ENCODE assay signal across 14 cellular contexts in genomic region chr15:33150993-33151392, GRCh38. TPM values are rescaled to one million over a fixed set of nuclear protein-coding genes. Genes with fewer than 3 reads are reported as not detected.
A peak's percentile ranks its signal among the peaks of the same experiment; 100 is the strongest.
DNase-seq lines count a peak whose midpoint lies in the region; ATAC-seq, FAIRE-seq and TF ChIP-seq lines count a peak whose summit lies in the region.
"Had no signal": no experiment of that assay in that cellular context is flagged by ENCODE, and none has a peak within 500 bp of the region (broad histone marks: within the 10 kb centered on the region; RNA-seq: fewer than 3 reads in every experiment).

No MANE protein-coding gene starts in this region.

- H3K4me1 ChIP-seq in astrocyte (ENCODE audit: insufficient read depth, low read length) (peaks cover 3% of the 10 kb centered on the region), A673 (ENCODE audit: insufficient read depth, low read length, poor library complexity, severe bottlenecking) (no peaks in the 10 kb centered on the region)

- H3K27me3 ChIP-seq in astrocyte (ENCODE audit: insufficient read depth, low read length) (no peaks in the 10 kb centered on the region), A673 (replicated peaks; ENCODE audit: insufficient read depth, low read depth, low read length, poor library complexity) (peaks cover 41% of the 10 kb centered on the region)

- POLR2A ChIA-PET in A673 (lab: Charles Lee; ENCODE audit: low non-redundant PET): no interaction called here

- peak overlapping the region; percentile 14 for H3K27ac Mint-ChIP-seq in astrocyte (ENCODE audit: unreplicated experiment)
- H3K27ac Mint-ChIP-seq in nephron: peak overlapping the region; percentile 89 to 96 (median 95)
- H3K27ac Mint-ChIP-seq: brain, type B pancreatic cell had no signal

- H3K4me3 ChIP-seq in astrocyte (ENCODE audit: insufficient read depth, low read depth, low read length) (no peak overlapping the region), A673 (ENCODE audit: low read depth, low read length, poor library complexity, severe bottlenecking) (no peak overlapping the region)

- intact Hi-C loops in A673 (cut with micrococcal nuclease; ENCODE audit: unreplicated experiment): no loop called here

- no TSS peak for BruUV-seq in A673 (replicated peaks; lab: Mats Ljungman, UMichigan)

- no peak overlapping the region for H3K27ac ChIP-seq in astrocyte (ENCODE audit: low read depth, low read length)
- no peak overlapping the region for H3K27ac ChIP-seq in A673 (ENCODE audit: low read depth, low read length, poor library complexity, severe bottlenecking)

- H3K4me1 Mint-ChIP-seq in astrocyte (ENCODE audit: low read depth, unreplicated experiment) (peaks cover 39% of the 10 kb centered on the region), nephron (peaks cover 12% of the 10 kb centered on the region)

- H3K79me2 ChIP-seq in astrocyte (ENCODE audit: insufficient read depth, low read length): no peaks in the 10 kb centered on the region

- H3K4me3 Mint-ChIP-seq in astrocyte (ENCODE audit: unreplicated experiment) (peak overlapping the region; percentile 14), nephron (peak overlapping the region; percentile 26 to 67 (median 30))
- H3K4me3 Mint-ChIP-seq: type B pancreatic cell had no signal

- FAIRE-seq in GM18507 (lab: Jason Lieb, UNC) (peak; percentile 72), astrocyte (lab: Jason Lieb, UNC) (no peak)

- no peaks in the 10 kb centered on the region for H3K27me3 Mint-ChIP-seq in astrocyte (ENCODE audit: low read depth, unreplicated experiment)
- H3K27me3 Mint-ChIP-seq in nephron (ENCODE audit: low read depth): no peaks in the 10 kb centered on the region
- H3K27me3 Mint-ChIP-seq: type B pancreatic cell had no signal

- CTCF ChIA-PET in A673 (lab: Charles Lee): no interaction called here

- no peak overlapping the region for H3K4me2 ChIP-seq in astrocyte (ENCODE audit: low read length)

- H3K9me3 Mint-ChIP-seq in astrocyte (ENCODE audit: unreplicated experiment) (no peaks in the 10 kb centered on the region), nephron (no peaks in the 10 kb centered on the region)

- TF ChIP-seq CTCF in astrocyte (IDR thresholded peaks at IDR 0.05; ENCODE audit: insufficient read depth, low read depth, low read length) (no peak), nephron (IDR thresholded peaks at IDR 0.05; ENCODE audit: unreplicated experiment in 3 of 3) (no peak), A673 (conservative IDR thresholded peaks at IDR 0.05; ENCODE audit: low read depth, low read length) (no peak)

- DNase-seq in GM18507 (ENCODE audit: extremely low spot score, insufficient read length, low read depth) (no peak), NCI-H526 treated with DMSO at 0.1 percent for 48 hours (lab: John Stamatoyannopoulos, UW) (peak; percentile 61), astrocyte (ENCODE audit: low read depth) (no peak), A673 (ENCODE audit: low spot score) (no peak)
- DNase-seq in activated T-cell treated with anti-CD3 and anti-CD28 coated beads, Interleukin-2, amount 50 U/mL, for 1 hour: no peak
- DNase-seq: DMS79 treated with DMSO at 0.1 percent for 48 hours; effector CD4-positive, alpha-beta T cell; NCI-H1417 had no signal

- no peak overlapping the region for H2AFZ ChIP-seq in astrocyte (ENCODE audit: low read depth, low read length)

- ATAC-seq in GM21576 (IDR thresholded peaks at IDR 0.05; ENCODE audit: unreplicated experiment) (no peak), HG03571 (IDR thresholded peaks at IDR 0.05; ENCODE audit: unreplicated experiment) (no peak)
- ATAC-seq: Panc1 had no signal

- H3K9me3 ChIP-seq in astrocyte (ENCODE audit: insufficient read depth, low read depth, low read length) (no peaks in the 10 kb centered on the region), A673 (ENCODE audit: low read depth, low read length, poor library complexity, severe bottlenecking) (no peaks in the 10 kb centered on the region)

- no peak overlapping the region for H3K9ac ChIP-seq in astrocyte (ENCODE audit: low read length)

- H3K36me3 ChIP-seq in astrocyte (ENCODE audit: insufficient read depth, low read length) (no peaks in the 10 kb centered on the region), A673 (ENCODE audit: insufficient read depth, low read length, poor library complexity, severe bottlenecking) (no peaks in the 10 kb centered on the region)

- H3K36me3 Mint-ChIP-seq in astrocyte (ENCODE audit: low read depth, unreplicated experiment): no peaks in the 10 kb centered on the region
- H3K36me3 Mint-ChIP-seq in nephron (ENCODE audit: low read depth): peaks cover 6% of the 10 kb centered on the region
- H3K36me3 Mint-ChIP-seq: brain had no signal

- H4K20me1 ChIP-seq in astrocyte (ENCODE audit: insufficient read depth, low read length): no peaks in the 10 kb centered on the region

RNA-seq across cellular contexts. Expression of gene FMN1, which starts 43.5 kb away (rescaled TPM):
- total RNA-seq in astrocyte (5.3 and 5.8 TPM in 2 replicates), A673 (2021) (0.09 and 0.37 TPM in 2 replicates)
